Comparison of ENCODE assay signal across 11 cellular contexts in genomic region chr17:41775394-41776226, GRCh38. TPM values are rescaled to one million over a fixed set of nuclear protein-coding genes. Genes with fewer than 3 reads are reported as not detected.
A peak's percentile ranks its signal among the peaks of the same experiment; 100 is the strongest.
DNase-seq lines count a peak whose midpoint lies in the region; ATAC-seq and TF ChIP-seq lines count a peak whose summit lies in the region.
"Had no signal": no experiment of that assay in that cellular context is flagged by ENCODE, and none has a peak within 500 bp of the region (broad histone marks: within the 10 kb centered on the region; RNA-seq: fewer than 3 reads in every experiment).

No MANE protein-coding gene starts in this region.

- peaks cover 49% of the 10 kb centered on the region for H3K4me1 ChIP-seq in HUES6 (ENCODE audit: control insufficient read depth, insufficient read depth, low read length)
- H3K4me1 ChIP-seq in duodenal mucosa (ENCODE audit: control insufficient read depth in 1 of 2, insufficient read depth in 2 of 2, low read length in 2 of 2) = peaks cover 57 to 70% of the 10 kb centered on the region in 2 donors
- H3K4me1 ChIP-seq in smooth muscle cell (ENCODE audit: low read depth) = peaks cover 29% of the 10 kb centered on the region

- peak overlapping the region; percentile 28 for H3K4me2 ChIP-seq in smooth muscle cell

- H4K20me1 ChIP-seq in smooth muscle cell (ENCODE audit: low read depth) = peaks cover 77% of the 10 kb centered on the region

- peaks cover 64% of the 10 kb centered on the region for H3K79me2 ChIP-seq in smooth muscle cell (ENCODE audit: low read depth)

- ATAC-seq in left colon = peak; percentile 46
- ATAC-seq in GM18909 (IDR thresholded peaks at IDR 0.05; ENCODE audit: poor library complexity, unreplicated experiment) = no peak

- H2AFZ ChIP-seq in smooth muscle cell (ENCODE audit: low read depth) = no peak overlapping the region
- H2AFZ ChIP-seq: parathyroid adenoma had no signal

- DNase-seq in left colon = peak; percentile 70 to 84
- DNase-seq in smooth muscle cell (lab: John Stamatoyannopoulos, UW; ENCODE audit: unreplicated experiment) = no peak
- no peak for DNase-seq in T-helper 1 cell
- no peak for DNase-seq in GM19238 (ENCODE audit: insufficient read length, low spot score)
- DNase-seq in NCI-H2227 (lab: John Stamatoyannopoulos, UW; ENCODE audit: unreplicated experiment) = no peak
- DNase-seq: DMS79 treated with DMSO at 0.1 percent for 48 hours, MV-4-11 had no signal

- WGBS in smooth muscle cell (ENCODE audit: low lambda C conversion rate) = 65% methylated on average over 12 of the region's 12 CpGs

- H3K9me3 ChIP-seq in HUES6 (ENCODE audit: control insufficient read depth, insufficient read depth, low read depth, low read length) = no peaks in the 10 kb centered on the region
- H3K9me3 ChIP-seq in duodenal mucosa (ENCODE audit: control insufficient read depth in 1 of 2, low read length in 2 of 2) = no peaks in the 10 kb centered on the region
- H3K9me3 ChIP-seq in smooth muscle cell (replicated peaks; ENCODE audit: low read depth) = no peaks in the 10 kb centered on the region

- intact Hi-C loops in left colon (cut with DNase I, micrococcal nuclease) = no loop called here

- H3K27ac ChIP-seq in HUES6 (ENCODE audit: low read depth, low read length) = peak overlapping the region; percentile 58; the same call in 1 of the 2 replicates
- H3K27ac ChIP-seq in duodenal mucosa (ENCODE audit: low read depth, low read length) = peak overlapping the region; percentile 66
- H3K27ac ChIP-seq in smooth muscle cell (ENCODE audit: low read depth) = peak overlapping the region; percentile 90
- H3K27ac ChIP-seq: parathyroid adenoma had no signal

- H3K9ac ChIP-seq in HUES6 (ENCODE audit: low read length) (peak overlapping the region; percentile 56), duodenal mucosa (ENCODE audit: low read depth in 1 of 2, low read length in 2 of 2) (peak overlapping the region; percentile 43 to 61), smooth muscle cell (ENCODE audit: low read depth) (no peak overlapping the region)
- H3K9ac ChIP-seq: parathyroid adenoma had no signal

- peaks cover 15% of the 10 kb centered on the region for H3K36me3 ChIP-seq in HUES6 (ENCODE audit: control insufficient read depth, insufficient read depth, low read length)
- H3K36me3 ChIP-seq in duodenal mucosa (ENCODE audit: control insufficient read depth in 1 of 2, insufficient read depth in 2 of 2, low read length in 2 of 2) = peaks cover 8 to 10% of the 10 kb centered on the region in 2 donors
- no peaks in the 10 kb centered on the region for H3K36me3 ChIP-seq in smooth muscle cell (ENCODE audit: low read depth)

- H3F3A ChIP-seq in smooth muscle cell (ENCODE audit: low read depth) = peaks cover 18% of the 10 kb centered on the region

- no peak overlapping the region for H3K4me3 ChIP-seq in HUES6 (ENCODE audit: low read depth, low read length)
- no peak overlapping the region for H3K4me3 ChIP-seq in duodenal mucosa (ENCODE audit: low read depth in 1 of 2, low read length in 2 of 2)
- H3K4me3 ChIP-seq in smooth muscle cell = no peak overlapping the region

- H3K27me3 ChIP-seq in HUES6 (ENCODE audit: control insufficient read depth, insufficient read depth, low read length) (no peaks in the 10 kb centered on the region), duodenal mucosa (ENCODE audit: control insufficient read depth in 1 of 2, insufficient read depth in 2 of 2, low read length in 2 of 2) (no peaks in the 10 kb centered on the region), smooth muscle cell (ENCODE audit: low read depth) (no peaks in the 10 kb centered on the region)

- no peak for TF ChIP-seq CTCF in smooth muscle cell (IDR thresholded peaks at IDR 0.05; ENCODE audit: borderline replicate concordance, insufficient read depth, poor library complexity, severe bottlenecking)

RNA-seq across cellular contexts. Expression of gene JUP, which starts 10.9 kb away (rescaled TPM):
- total RNA-seq in left colon = 100 to 1,000 TPM; 343 to 345 TPM
- total RNA-seq in smooth muscle cell = 167 and 238 TPM in 2 replicates
- polyA plus RNA-seq in smooth muscle cell = 124 and 277 TPM in 2 replicates

RNA-seq across cellular contexts. Expression of gene P3H4, which starts 36.1 kb away (rescaled TPM):
- total RNA-seq in left colon = 10 to 100 TPM; 10.7 to 15.3 TPM
- total RNA-seq in smooth muscle cell = 77.4 and 98.6 TPM in 2 replicates
- polyA plus RNA-seq in smooth muscle cell = 149 and 186 TPM in 2 replicates

RNA-seq across cellular contexts. Expression of gene FKBP10, which starts 37.2 kb away (rescaled TPM):
- total RNA-seq in left colon = 10 to 100 TPM in 1 of 2 donors, 1 to 10 TPM in 1; 4.2 to 10.8 TPM
- 603 and 724 TPM in 2 replicates for total RNA-seq in smooth muscle cell
- 253 and 289 TPM in 2 replicates for polyA plus RNA-seq in smooth muscle cell

RNA-seq across cellular contexts. Expression of gene HAP1, which starts 41.2 kb away (rescaled TPM):
- under 1 TPM; 0.42 to 0.73 TPM for total RNA-seq in left colon
- 0.04 and 0.36 TPM in 2 replicates for total RNA-seq in smooth muscle cell
- 0.54 and 0.73 TPM in 2 replicates for polyA plus RNA-seq in smooth muscle cell

Comparison
In these comparisons a context has a peak if more than half of its experiments do, and no peak if none do; other contexts are left out.
1. DNase-seq: peak in left colon (2 of 2); none in smooth muscle cell (single experiment), T-helper 1 cell (0 of 5), GM19238 (single experiment) and NCI-H2227 (single experiment).
2. RNA of gene FKBP10, which starts 37.2 kb away (total RNA-seq): 603 to 724 TPM in smooth muscle cell; 4.2 to 10.8 TPM in left colon; every median in the first group is over 10 times any median in the second.
3. Peak in every context shown above with its lines, with median percentiles within 50 percentile points of each other: H3K27ac ChIP-seq.